In the genomic region with DNA sequence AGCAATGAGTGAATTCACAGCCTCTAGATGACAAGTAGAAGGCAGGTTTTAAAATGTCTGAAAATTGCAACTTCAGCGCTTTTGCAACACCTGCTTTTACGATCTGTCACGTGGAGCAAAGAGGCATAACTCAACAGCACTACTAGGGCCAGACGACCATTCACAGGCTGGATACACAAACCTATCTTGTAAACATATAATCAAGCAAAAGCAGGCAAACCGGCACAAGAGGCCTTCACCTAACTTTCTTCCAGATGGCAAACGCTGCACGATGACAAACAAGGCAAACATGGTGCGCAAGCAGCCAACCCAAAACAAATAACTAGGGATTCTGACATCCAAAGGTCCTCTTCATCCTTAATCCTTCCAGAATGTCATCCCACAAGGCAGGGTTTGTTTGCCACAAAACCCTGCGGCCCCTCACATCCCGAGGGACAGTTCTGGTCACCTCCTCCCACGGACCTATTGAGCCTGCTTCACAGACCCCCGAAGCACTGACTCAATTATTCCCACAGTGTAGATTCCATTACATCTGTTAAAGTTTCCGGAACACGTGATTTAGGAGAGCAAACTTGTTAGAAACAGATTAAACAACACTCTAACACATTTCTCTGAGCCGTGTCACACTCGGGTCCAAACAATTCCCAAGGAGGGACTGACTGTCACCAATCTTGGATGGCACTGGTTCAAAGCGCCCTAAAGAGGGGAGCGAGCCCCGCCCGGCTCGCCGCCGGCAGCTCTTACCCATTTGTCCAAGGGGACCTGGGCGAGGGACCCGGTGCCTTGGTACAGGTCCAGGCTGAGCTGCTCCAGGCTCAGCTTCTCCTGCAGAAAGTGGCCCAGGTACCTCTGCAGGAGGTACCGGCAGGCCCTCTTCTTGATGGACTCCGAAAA, we compare ENCODE assay signal across 1 cellular context.
TF ChIP-seq lines count a peak whose summit lies in the region.

No MANE protein-coding gene starts in this region.

TF ChIP-seq in SK-N-SH, 30 proteins besides CTCF, POLR2A, EP300 and RAD21 (continued from another document):
- TF ChIP-seq, protein P1, sequence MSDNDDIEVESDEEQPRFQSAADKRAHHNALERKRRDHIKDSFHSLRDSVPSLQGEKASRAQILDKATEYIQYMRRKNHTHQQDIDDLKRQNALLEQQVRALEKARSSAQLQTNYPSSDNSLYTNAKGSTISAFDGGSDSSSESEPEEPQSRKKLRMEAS (IDR thresholded peaks at IDR 0.05; ENCODE audit: low read depth), result 0 out of 2 replicates have a peak, but pooled peaks have one; percentile 43
- no peak for TF ChIP-seq TEAD4 (IDR thresholded peaks at IDR 0.05; ENCODE audit: borderline replicate concordance, insufficient read depth)
- no peak for TF ChIP-seq CHD2 (IDR thresholded peaks at IDR 0.05; ENCODE audit: low read length, partially characterized antibody)
- TF ChIP-seq SIN3A (IDR thresholded peaks at IDR 0.05; ENCODE audit: borderline replicate concordance, low read depth, low read length), result no peak
- TF ChIP-seq, protein P2, sequence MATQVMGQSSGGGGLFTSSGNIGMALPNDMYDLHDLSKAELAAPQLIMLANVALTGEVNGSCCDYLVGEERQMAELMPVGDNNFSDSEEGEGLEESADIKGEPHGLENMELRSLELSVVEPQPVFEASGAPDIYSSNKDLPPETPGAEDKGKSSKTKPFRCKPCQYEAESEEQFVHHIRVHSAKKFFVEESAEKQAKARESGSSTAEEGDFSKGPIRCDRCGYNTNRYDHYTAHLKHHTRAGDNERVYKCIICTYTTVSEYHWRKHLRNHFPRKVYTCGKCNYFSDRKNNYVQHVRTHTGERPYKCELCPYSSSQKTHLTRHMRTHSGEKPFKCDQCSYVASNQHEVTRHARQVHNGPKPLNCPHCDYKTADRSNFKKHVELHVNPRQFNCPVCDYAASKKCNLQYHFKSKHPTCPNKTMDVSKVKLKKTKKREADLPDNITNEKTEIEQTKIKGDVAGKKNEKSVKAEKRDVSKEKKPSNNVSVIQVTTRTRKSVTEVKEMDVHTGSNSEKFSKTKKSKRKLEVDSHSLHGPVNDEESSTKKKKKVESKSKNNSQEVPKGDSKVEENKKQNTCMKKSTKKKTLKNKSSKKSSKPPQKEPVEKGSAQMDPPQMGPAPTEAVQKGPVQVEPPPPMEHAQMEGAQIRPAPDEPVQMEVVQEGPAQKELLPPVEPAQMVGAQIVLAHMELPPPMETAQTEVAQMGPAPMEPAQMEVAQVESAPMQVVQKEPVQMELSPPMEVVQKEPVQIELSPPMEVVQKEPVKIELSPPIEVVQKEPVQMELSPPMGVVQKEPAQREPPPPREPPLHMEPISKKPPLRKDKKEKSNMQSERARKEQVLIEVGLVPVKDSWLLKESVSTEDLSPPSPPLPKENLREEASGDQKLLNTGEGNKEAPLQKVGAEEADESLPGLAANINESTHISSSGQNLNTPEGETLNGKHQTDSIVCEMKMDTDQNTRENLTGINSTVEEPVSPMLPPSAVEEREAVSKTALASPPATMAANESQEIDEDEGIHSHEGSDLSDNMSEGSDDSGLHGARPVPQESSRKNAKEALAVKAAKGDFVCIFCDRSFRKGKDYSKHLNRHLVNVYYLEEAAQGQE (IDR thresholded peaks at IDR 0.05; ENCODE audit: low read depth, low read length), result no peak
- no peak for TF ChIP-seq YY1 (IDR thresholded peaks at IDR 0.05; ENCODE audit: low read depth)
- TF ChIP-seq SMC3 (IDR thresholded peaks at IDR 0.05; ENCODE audit: low read depth, low read length), result no peak
- no peak for TF ChIP-seq ELF1 (IDR thresholded peaks at IDR 0.05)
- no peak for TF ChIP-seq TCF12 (IDR thresholded peaks at IDR 0.05)
- TF ChIP-seq GABPA (IDR thresholded peaks at IDR 0.05; ENCODE audit: low read depth), result no peak
- TF ChIP-seq FOXM1 (IDR thresholded peaks at IDR 0.05; ENCODE audit: low read depth), result no peak
- TF ChIP-seq MXI1 (IDR thresholded peaks at IDR 0.05; ENCODE audit: low read depth, low read length), result peak; percentile 82
- TF ChIP-seq FOXJ3 (CRISPR knock-in tag; IDR thresholded peaks at IDR 0.05), result no peak
